Comparison of ENCODE assay signal across 7 cellular contexts in genomic region chr1:220086261-220086686, GRCh38. TPM values are rescaled to one million over a fixed set of nuclear protein-coding genes. Genes with fewer than 3 reads are reported as not detected.
A peak's percentile ranks its signal among the peaks of the same experiment; 100 is the strongest.
DNase-seq lines count a peak whose midpoint lies in the region; ATAC-seq, FAIRE-seq and TF ChIP-seq lines count a peak whose summit lies in the region.
"Not testable (repeated sequence)": the region's sequence is repeated elsewhere in the genome, so short reads cannot be mapped to it uniquely, and the experiment has no call there.

No MANE protein-coding gene starts in this region.

- peak overlapping the region; percentile 88 for H3K27ac ChIP-seq in SU-DHL-6 (ENCODE audit: low read depth, low read length)

- peak; percentile 40 for ATAC-seq in GM19328 (IDR thresholded peaks at IDR 0.05; ENCODE audit: unreplicated experiment)
- peak; percentile 42 for ATAC-seq in GM21723 (IDR thresholded peaks at IDR 0.05; ENCODE audit: unreplicated experiment)
- peak; percentile 42 for ATAC-seq in HG02973 (IDR thresholded peaks at IDR 0.05; ENCODE audit: unreplicated experiment)
- ATAC-seq in HG03520 (IDR thresholded peaks at IDR 0.05; ENCODE audit: unreplicated experiment): peak; percentile 47

- peaks cover 43% of the 10 kb centered on the region for H3F3A ChIP-seq in SU-DHL-6 (ENCODE audit: insufficient read depth)

- not testable (repeated sequence) for H3K9me3 ChIP-seq in SU-DHL-6 (ENCODE audit: insufficient read depth, low read length)

- not testable (repeated sequence) for H2AFZ ChIP-seq in SU-DHL-6 (ENCODE audit: low read depth, low read length, severe bottlenecking)

- H3K4me2 ChIP-seq in SU-DHL-6 (ENCODE audit: low read depth, low read length, poor library complexity, severe bottlenecking): peak overlapping the region; percentile 90

- peaks cover 77% of the 10 kb centered on the region for H3K79me2 ChIP-seq in SU-DHL-6 (ENCODE audit: insufficient read depth, low read length)

- not testable (repeated sequence) for TF ChIP-seq POLR2A in GM12891 (IDR thresholded peaks at IDR 0.05; ENCODE audit: low read depth, low read length)

- not testable (repeated sequence) for H3K9me2 ChIP-seq in SU-DHL-6 (replicated peaks; ENCODE audit: insufficient read depth, low read length)

- not testable (repeated sequence) for H4K20me1 ChIP-seq in SU-DHL-6 (ENCODE audit: low read depth, low read length)

- H3K4me3 ChIP-seq in SU-DHL-6 (ENCODE audit: insufficient read depth, low read length, poor library complexity, severe bottlenecking): peak overlapping the region; percentile 50

- TF ChIP-seq CTCF in SU-DHL-6 (IDR thresholded peaks at IDR 0.05; ENCODE audit: insufficient read depth, low read length, poor library complexity, severe bottlenecking): peak; percentile 39

- H3K9ac ChIP-seq in SU-DHL-6 (ENCODE audit: low read length): peak overlapping the region; percentile 40

- not testable (repeated sequence) for FAIRE-seq in GM12891 (lab: Jason Lieb, UNC)

- H3K36me3 ChIP-seq in SU-DHL-6 (ENCODE audit: low read length): peaks cover 15% of the 10 kb centered on the region; the same call in 1 of the 2 replicates

- H3K27me3 ChIP-seq in SU-DHL-6 (ENCODE audit: low read length): not testable (repeated sequence)

- peak; percentile 7 for DNase-seq in GM12891 (ENCODE audit: insufficient read length, low spot score)
- DNase-seq in germinal center (ENCODE audit: low spot score): peak; percentile 36

TF ChIP-seq in GM12891, 5 proteins besides CTCF, POLR2A, EP300 and RAD21:
- TF ChIP-seq PAX5 (IDR thresholded peaks at IDR 0.05; ENCODE audit: insufficient read depth, low read length, severe bottlenecking): peak; percentile 65
TF ChIP-seq in GM12891: peak in this region for 1; not testable (repeated sequence) for 4.

RNA-seq across cellular contexts. Expression of gene BPNT1, which starts 3.3 kb away (rescaled TPM):
- polyA plus RNA-seq in GM12891 (2012; ENCODE audit: low read depth, missing spikeins): 43.0 TPM

RNA-seq across cellular contexts. Expression of gene IARS2, which starts 7.7 kb away (rescaled TPM):
- 41.9 TPM for polyA plus RNA-seq in GM12891 (2012; ENCODE audit: low read depth, missing spikeins)

RNA-seq across cellular contexts. Expression of gene EPRS1, which starts 40.0 kb away (rescaled TPM):
- 65.6 TPM for polyA plus RNA-seq in GM12891 (2012; ENCODE audit: low read depth, missing spikeins)

Comparison
In these comparisons a context has a peak if more than half of its experiments do, and no peak if none do; other contexts are left out.
1. Peak in every context shown above with its lines: DNase-seq, ATAC-seq, H3K4me3 ChIP-seq and H3K27ac ChIP-seq.